1 cellular context compared by ENCODE assay signal in the genomic region with DNA sequence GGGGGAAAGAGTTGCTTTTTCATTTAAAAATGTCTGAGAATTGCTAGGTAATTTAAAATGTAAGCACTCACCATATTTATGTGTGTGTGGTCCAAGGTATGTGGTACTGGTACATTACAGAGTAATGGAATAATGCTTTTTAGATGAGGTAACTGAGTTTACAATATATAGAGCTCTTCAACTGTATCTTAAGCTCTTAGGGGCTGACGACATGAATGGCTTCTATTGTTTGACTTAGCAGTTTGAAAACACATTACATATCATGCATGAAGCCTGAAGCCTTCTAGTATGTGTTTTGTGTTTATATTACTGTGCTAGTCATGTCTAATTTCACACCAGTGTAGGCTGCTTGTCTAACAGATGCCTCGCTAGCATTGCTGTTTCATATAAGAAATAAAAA.
TF ChIP-seq lines count a peak whose summit lies in the region.

No MANE protein-coding gene starts in this region.

TF ChIP-seq in HEK293, 187 proteins besides CTCF, POLR2A, EP300 and RAD21 (continued from another document):
- TF ChIP-seq ATF2 (tag by site-specific recombination; IDR thresholded peaks at IDR 0.05; ENCODE audit: low read depth) (peak; percentile 16; the same call in 1 of the 2 replicates), SP7 (tag by site-specific recombination; IDR thresholded peaks at IDR 0.05) (no peak), HOXC10 (CRISPR knock-in tag; IDR thresholded peaks at IDR 0.05) (no peak), OSR2 (tag by site-specific recombination; IDR thresholded peaks at IDR 0.05) (peak; percentile 83), ZNF623 (tag by site-specific recombination; IDR thresholded peaks at IDR 0.05) (no peak), ZNF433 (tag by site-specific recombination; IDR thresholded peaks at IDR 0.05; ENCODE audit: low read depth) (no peak), ZBTB7A (tag by site-specific recombination; IDR thresholded peaks at IDR 0.05; ENCODE audit: low read depth) (no peak), ZNF302 (tag by site-specific recombination; IDR thresholded peaks at IDR 0.05; ENCODE audit: low read depth) (no peak), ZFP41 (tag by site-specific recombination; IDR thresholded peaks at IDR 0.05; ENCODE audit: borderline replicate concordance) (no peak), ZBTB17 (tag by site-specific recombination; IDR thresholded peaks at IDR 0.05) (peak; percentile 35; the same call in 1 of the 2 replicates), ZNF112 (tag by site-specific recombination; IDR thresholded peaks at IDR 0.05) (no peak), ZBTB44 (tag by site-specific recombination; IDR thresholded peaks at IDR 0.05) (peak; percentile 96), ZSCAN23 (tag by site-specific recombination; IDR thresholded peaks at IDR 0.05) (0 out of 2 replicates have a peak, but pooled peaks have one; percentile 24), PRDM10 (tag by site-specific recombination; IDR thresholded peaks at IDR 0.05) (no peak), SP2 (tag by site-specific recombination; IDR thresholded peaks at IDR 0.05) (no peak), ZNF423 (tag by site-specific recombination; IDR thresholded peaks at IDR 0.05) (no peak)
- TF ChIP-seq, protein P1, sequence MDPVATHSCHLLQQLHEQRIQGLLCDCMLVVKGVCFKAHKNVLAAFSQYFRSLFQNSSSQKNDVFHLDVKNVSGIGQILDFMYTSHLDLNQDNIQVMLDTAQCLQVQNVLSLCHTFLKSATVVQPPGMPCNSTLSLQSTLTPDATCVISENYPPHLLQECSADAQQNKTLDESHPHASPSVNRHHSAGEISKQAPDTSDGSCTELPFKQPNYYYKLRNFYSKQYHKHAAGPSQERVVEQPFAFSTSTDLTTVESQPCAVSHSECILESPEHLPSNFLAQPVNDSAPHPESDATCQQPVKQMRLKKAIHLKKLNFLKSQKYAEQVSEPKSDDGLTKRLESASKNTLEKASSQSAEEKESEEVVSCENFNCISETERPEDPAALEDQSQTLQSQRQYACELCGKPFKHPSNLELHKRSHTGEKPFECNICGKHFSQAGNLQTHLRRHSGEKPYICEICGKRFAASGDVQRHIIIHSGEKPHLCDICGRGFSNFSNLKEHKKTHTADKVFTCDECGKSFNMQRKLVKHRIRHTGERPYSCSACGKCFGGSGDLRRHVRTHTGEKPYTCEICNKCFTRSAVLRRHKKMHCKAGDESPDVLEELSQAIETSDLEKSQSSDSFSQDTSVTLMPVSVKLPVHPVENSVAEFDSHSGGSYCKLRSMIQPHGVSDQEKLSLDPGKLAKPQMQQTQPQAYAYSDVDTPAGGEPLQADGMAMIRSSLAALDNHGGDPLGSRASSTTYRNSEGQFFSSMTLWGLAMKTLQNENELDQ (tag by site-specific recombination; IDR thresholded peaks at IDR 0.05; ENCODE audit: low read depth): no peak
- TF ChIP-seq, protein P2, sequence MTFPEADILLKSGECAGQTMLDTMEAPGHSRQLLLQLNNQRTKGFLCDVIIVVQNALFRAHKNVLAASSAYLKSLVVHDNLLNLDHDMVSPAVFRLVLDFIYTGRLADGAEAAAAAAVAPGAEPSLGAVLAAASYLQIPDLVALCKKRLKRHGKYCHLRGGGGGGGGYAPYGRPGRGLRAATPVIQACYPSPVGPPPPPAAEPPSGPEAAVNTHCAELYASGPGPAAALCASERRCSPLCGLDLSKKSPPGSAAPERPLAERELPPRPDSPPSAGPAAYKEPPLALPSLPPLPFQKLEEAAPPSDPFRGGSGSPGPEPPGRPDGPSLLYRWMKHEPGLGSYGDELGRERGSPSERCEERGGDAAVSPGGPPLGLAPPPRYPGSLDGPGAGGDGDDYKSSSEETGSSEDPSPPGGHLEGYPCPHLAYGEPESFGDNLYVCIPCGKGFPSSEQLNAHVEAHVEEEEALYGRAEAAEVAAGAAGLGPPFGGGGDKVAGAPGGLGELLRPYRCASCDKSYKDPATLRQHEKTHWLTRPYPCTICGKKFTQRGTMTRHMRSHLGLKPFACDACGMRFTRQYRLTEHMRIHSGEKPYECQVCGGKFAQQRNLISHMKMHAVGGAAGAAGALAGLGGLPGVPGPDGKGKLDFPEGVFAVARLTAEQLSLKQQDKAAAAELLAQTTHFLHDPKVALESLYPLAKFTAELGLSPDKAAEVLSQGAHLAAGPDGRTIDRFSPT (tag by site-specific recombination; IDR thresholded peaks at IDR 0.05): peak; percentile 18; the same call in 1 of the 2 replicates
